In the genomic region with DNA sequence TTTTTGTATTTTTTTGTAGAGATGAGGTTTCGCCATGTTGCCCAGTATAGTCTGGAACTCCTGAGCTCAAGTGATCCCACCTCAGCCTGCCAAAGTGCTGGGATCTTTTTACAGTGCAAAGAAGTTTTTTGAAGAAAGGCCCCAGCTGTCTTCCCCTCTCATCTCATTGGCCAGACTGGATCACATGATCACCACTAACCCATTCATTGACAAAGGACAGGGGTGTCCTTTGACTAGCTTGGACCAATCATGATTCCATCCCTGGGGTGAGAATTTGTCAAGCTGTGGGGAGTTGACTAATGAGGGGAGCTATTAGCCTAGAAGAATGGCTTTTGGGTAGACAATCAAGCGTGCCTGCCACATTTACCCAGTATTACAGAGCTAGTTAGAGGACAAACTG, we compare ENCODE assay signal across 24 cellular contexts.
DNase-seq lines count a peak whose midpoint lies in the region; ATAC-seq, FAIRE-seq and TF ChIP-seq lines count a peak whose summit lies in the region.
"Had no signal": no experiment of that assay in that cellular context is flagged by ENCODE, and none has a peak within 500 bp of the region (broad histone marks: within the 10 kb centered on the region; RNA-seq: fewer than 3 reads in every experiment).

No MANE protein-coding gene starts in this region.

- no peak overlapping the region for H3K4me2 ChIP-seq in IMR-90 (ENCODE audit: low read depth, low read length)
- no peak overlapping the region for H3K4me2 ChIP-seq in K562 (ENCODE audit: insufficient read depth, low read length)
- no peak overlapping the region for H3K4me2 ChIP-seq in mesenchymal stem cell (ENCODE audit: low read length, poor library complexity, severe bottlenecking)
- H3K4me2 ChIP-seq: BLaER1 had no signal

- H2AFZ ChIP-seq in IMR-90 (replicated peaks; ENCODE audit: low read length, poor library complexity) (no peak overlapping the region), K562 (ENCODE audit: low read depth, low read length) (no peak overlapping the region), mesenchymal stem cell (ENCODE audit: low read depth, low read length) (peak overlapping the region; percentile 53)

- TF ChIP-seq CTCF in IMR-90 (conservative IDR thresholded peaks at IDR 0.05; ENCODE audit: low read depth, low read length) (no peak), K562 (IDR thresholded peaks at IDR 0.05 in 2 of 3, conservative IDR thresholded peaks at IDR 0.05 in 1 of 3; ENCODE audit: insufficient read depth in 2 of 3, low read depth in 1 of 3, low read length in 3 of 3) (no peak), GM13977 (IDR thresholded peaks at IDR 0.05; ENCODE audit: extremely low read depth, insufficient read depth, missing control alignments) (no peak)

- H2BK12ac ChIP-seq in mesenchymal stem cell (ENCODE audit: low read length in 2 of 2): no peak overlapping the region

- no peak overlapping the region for H3K4ac ChIP-seq in IMR-90 (ENCODE audit: low read depth, low read length)
- H3K4ac ChIP-seq in mesenchymal stem cell (ENCODE audit: low read depth in 1 of 2, low read length in 2 of 2): no peak overlapping the region

- TF ChIP-seq POLR2A in IMR-90 (IDR thresholded peaks at IDR 0.05; ENCODE audit: low read depth, low read length) (no peak), K562 (conservative IDR thresholded peaks at IDR 0.05) (no peak), GM12892 (IDR thresholded peaks at IDR 0.05; ENCODE audit: low read depth, low read length) (no peak)

- no peaks in the 10 kb centered on the region for H4K20me1 ChIP-seq in IMR-90 (ENCODE audit: insufficient read depth, low read length)
- no peaks in the 10 kb centered on the region for H4K20me1 ChIP-seq in K562 (replicated peaks; ENCODE audit: control insufficient read depth, insufficient read depth, low read length)
- H4K20me1 ChIP-seq: BLaER1 had no signal

- no peaks in the 10 kb centered on the region for H3K79me2 ChIP-seq in K562 (ENCODE audit: control insufficient read depth, insufficient read depth, low read length)

- ATAC-seq in IMR-90 (ENCODE audit: low read depth): no peak
- no peak for ATAC-seq in K562

- H4K91ac ChIP-seq in IMR-90 (ENCODE audit: insufficient read depth, low read depth, low read length): no peak overlapping the region
- no peak overlapping the region for H4K91ac ChIP-seq in mesenchymal stem cell (ENCODE audit: low read length)

- H3K9me3 ChIP-seq in IMR-90 (ENCODE audit: control insufficient read depth, insufficient read depth, low read length): no peaks in the 10 kb centered on the region
- no peaks in the 10 kb centered on the region; the same call in 1 of the 2 replicates for H3K9me3 ChIP-seq in K562 (replicated peaks; ENCODE audit: control insufficient read depth, insufficient read depth, low read depth, low read length)
- no peaks in the 10 kb centered on the region for H3K9me3 ChIP-seq in mesenchymal stem cell (ENCODE audit: control insufficient read depth, low read length)
- H3K9me3 ChIP-seq: BE2C, BLaER1, Caco-2 had no signal

- H3K79me1 ChIP-seq in IMR-90 (ENCODE audit: low read depth in 1 of 2, low read length in 2 of 2) (no peaks in the 10 kb centered on the region), mesenchymal stem cell (replicated peaks; ENCODE audit: low read length, poor library complexity, severe bottlenecking) (no peaks in the 10 kb centered on the region)

- no peak overlapping the region for H3K27ac ChIP-seq in IMR-90 (ENCODE audit: insufficient read depth, low read length)
- no peak overlapping the region for H3K27ac ChIP-seq in K562 (ENCODE audit: extremely low read depth, low read depth, low read length)
- no peak overlapping the region for H3K27ac ChIP-seq in mesenchymal stem cell (ENCODE audit: low read length, poor library complexity, severe bottlenecking)
- H3K27ac ChIP-seq: BLaER1 had no signal

- H3K14ac ChIP-seq in IMR-90 (replicated peaks; ENCODE audit: low read depth, low read length) (0 out of 2 replicates have a peak overlapping the region, but pooled peaks have one; percentile 33), mesenchymal stem cell (ENCODE audit: low read length in 2 of 2) (no peak overlapping the region)

- dilution Hi-C loops in IMR-90 (cut with HindIII; ENCODE audit: low sequenced_read_pairs, unreplicated experiment): no loop called here

- H3K18ac ChIP-seq in IMR-90 (ENCODE audit: low read depth, low read length) (peak overlapping the region; percentile 3; the same call in 1 of the 2 replicates), mesenchymal stem cell (ENCODE audit: low read depth in 1 of 2, low read length in 2 of 2) (no peak overlapping the region)

- intact Hi-C loops in IMR-90 (cut with micrococcal nuclease): no loop called here
- intact Hi-C loops in K562 (cut with micrococcal nuclease): no loop called here

- DNase-seq in IMR-90 (no peak), K562 (ENCODE audit: extremely low read depth in 1 of 4, low spot score in 3 of 4) (no peak), mesenchymal stem cell (no peak), COR-L47 (lab: John Stamatoyannopoulos, UW) (no peak), GM13977 (ENCODE audit: low spot score) (no peak), GM12892 (ENCODE audit: insufficient read length) (no peak), NCI-H69 (lab: John Stamatoyannopoulos, UW) (no peak)
- DNase-seq: 8988T; ACHN; BE2C; C1 segment of cervical spinal cord; Caco-2; Calu3; CD4-positive, alpha-beta memory T cell; CD4-positive, CD25-positive, alpha-beta regulatory T cell; CD8-positive, alpha-beta memory T cell; DMS79 treated with DMSO at 0.1 percent for 48 hours; GF-D8 had no signal

- CTCF ChIA-PET in IMR-90 (lab: Yijun Ruan, JAX): interaction anchor here (1.3 kb wide), 1 partner anchor 58 kb away, joined by 4 read pairs; no protein-coding TSS in a partner anchor
- CTCF ChIA-PET in K562 (lab: Yijun Ruan, JAX; ENCODE audit: low intra/inter-chr PET ratio): no interaction called here

- H3K4me3 ChIP-seq in IMR-90 (ENCODE audit: insufficient read depth, low read depth, low read length): no peak overlapping the region
- H3K4me3 ChIP-seq in K562: no peak overlapping the region
- no peak overlapping the region for H3K4me3 ChIP-seq in mesenchymal stem cell (ENCODE audit: insufficient read depth in 1 of 2, low read depth in 1 of 2, low read length in 2 of 2)
- H3K4me3 ChIP-seq: BLaER1 had no signal

- no peak for TF ChIP-seq EP300 in K562 (IDR thresholded peaks at IDR 0.05; ENCODE audit: low read length)

- BruUV-seq in IMR-90 (replicated peaks; lab: Mats Ljungman, UMichigan) (no TSS peak), K562 (replicated peaks; lab: Mats Ljungman, UMichigan) (no TSS peak)

- no peak overlapping the region for H3K56ac ChIP-seq in IMR-90 (ENCODE audit: extremely low read depth, insufficient read depth, low read length)

- H3K9ac ChIP-seq in IMR-90 (ENCODE audit: low read depth, low read length) (no peak overlapping the region), K562 (ENCODE audit: insufficient read depth in 1 of 2, low read depth in 2 of 2, low read length in 2 of 2) (no peak overlapping the region), mesenchymal stem cell (ENCODE audit: low read length) (no peak overlapping the region)
- H3K9ac ChIP-seq: BLaER1 had no signal

- H2AK5ac ChIP-seq in IMR-90 (ENCODE audit: low read depth, low read length) (no peak overlapping the region), mesenchymal stem cell (ENCODE audit: low read length, severe bottlenecking) (peak overlapping the region; percentile 38)

- H3K27me3 ChIP-seq in IMR-90 (ENCODE audit: control insufficient read depth, insufficient read depth, low read length) (no peaks in the 10 kb centered on the region), K562 (ENCODE audit: control insufficient read depth in 2 of 2, insufficient read depth in 2 of 2, low read length in 2 of 2) (no peaks in the 10 kb centered on the region), mesenchymal stem cell (ENCODE audit: control insufficient read depth in 1 of 2, insufficient read depth in 1 of 2, low read length in 2 of 2) (no peaks in the 10 kb centered on the region)
- H3K27me3 ChIP-seq: BE2C, BLaER1 had no signal

- H2BK5ac ChIP-seq in IMR-90 (ENCODE audit: low read depth, low read length, poor library complexity, severe bottlenecking) (no peak overlapping the region), mesenchymal stem cell (ENCODE audit: low read depth, low read length, poor library complexity, severe bottlenecking) (no peak overlapping the region)

- no peak overlapping the region for H2BK20ac ChIP-seq in IMR-90 (ENCODE audit: low read depth, low read length)

- TF ChIP-seq RAD21 in IMR-90 (IDR thresholded peaks at IDR 0.05; ENCODE audit: low read length) (no peak), K562 (CRISPR knock-in tag; conservative IDR thresholded peaks at IDR 0.05 in 1 of 2, IDR thresholded peaks at IDR 0.05 in 1 of 2) (no peak)

- H2BK15ac ChIP-seq in IMR-90 (ENCODE audit: low read depth, low read length): no peak overlapping the region
- no peak overlapping the region for H2BK15ac ChIP-seq in mesenchymal stem cell (ENCODE audit: low read depth, poor library complexity, severe bottlenecking)

- in situ Hi-C loops in IMR-90 (cut with MboI; ENCODE audit: low sequenced_read_pairs): no loop called here
- in situ Hi-C loops in K562 (cut with MboI): no loop called here
- in situ Hi-C loops in GM13977 (cut with MboI; ENCODE audit: low pct_unique_long_range_greater_than_20kb, low sequenced_read_pairs, unreplicated experiment): no loop called here

- H3K23ac ChIP-seq in IMR-90 (ENCODE audit: low read depth, low read length): no peak overlapping the region
- no peak overlapping the region for H3K23ac ChIP-seq in mesenchymal stem cell (ENCODE audit: low read length in 2 of 2)

- H2BK120ac ChIP-seq in IMR-90 (ENCODE audit: low read depth, low read length): no peak overlapping the region
- H2BK120ac ChIP-seq in mesenchymal stem cell (ENCODE audit: low read depth, low read length): no peak overlapping the region

- FAIRE-seq in K562 (lab: Jason Lieb, UNC) (no peak), GM12892 (lab: Jason Lieb, UNC) (no peak)
- FAIRE-seq: A204.1, D721Med, G401.6, GM12891, GM19239 had no signal

- H3K4me1 ChIP-seq in IMR-90 (ENCODE audit: control insufficient read depth, insufficient read depth, low read length) (peaks cover 9% of the 10 kb centered on the region), K562 (replicated peaks in 1 of 2; ENCODE audit: control insufficient read depth in 2 of 2, insufficient read depth in 2 of 2, low read length in 2 of 2) (no peaks in the 10 kb centered on the region), mesenchymal stem cell (ENCODE audit: control insufficient read depth, insufficient read depth, low read depth, low read length) (no peaks in the 10 kb centered on the region)
- H3K4me1 ChIP-seq: BE2C, BLaER1 had no signal

- WGBS in IMR-90 (ENCODE audit: extremely low coverage in 2 of 2, insufficient read length in 1 of 2), 2 experiments: no CpG with 5 or more reads among the region's 2 CpGs
- WGBS in K562 (ENCODE audit: insufficient coverage, low coverage, missing lambda C conversion rate): 0% methylated on average over 2 of the region's 2 CpGs
- 100% methylated on average over 1 of the region's 2 CpGs for WGBS in mesenchymal stem cell

- H3K36me3 ChIP-seq in IMR-90 (ENCODE audit: control insufficient read depth, insufficient read depth, low read length) (no peaks in the 10 kb centered on the region), K562 (ENCODE audit: control insufficient read depth, insufficient read depth, low read length) (no peaks in the 10 kb centered on the region), mesenchymal stem cell (ENCODE audit: control insufficient read depth in 1 of 2, insufficient read depth in 2 of 2, low read depth in 1 of 2, low read length in 2 of 2) (no peaks in the 10 kb centered on the region)
- H3K36me3 ChIP-seq: BE2C, BLaER1 had no signal

- H2AK9ac ChIP-seq in IMR-90 (replicated peaks; ENCODE audit: low read depth, low read length, poor library complexity): no peak overlapping the region

- H4K8ac ChIP-seq in IMR-90 (ENCODE audit: low read depth in 2 of 2, low read length in 2 of 2) (no peak overlapping the region), mesenchymal stem cell (ENCODE audit: low read length) (no peak overlapping the region)

- H4K5ac ChIP-seq in IMR-90 (ENCODE audit: low read depth, low read length): no peak overlapping the region

- POLR2A ChIA-PET in IMR-90 (lab: Charles Lee; ENCODE audit: unreplicated experiment): no interaction called here
- POLR2A ChIA-PET in K562 (lab: Yijun Ruan, JAX): interaction anchor here (0.7 kb wide), 1 partner anchor 877 kb away, joined by 3 read pairs; no protein-coding TSS in a partner anchor

- H3K9me1 ChIP-seq in IMR-90 (ENCODE audit: insufficient read depth, low read length) (peaks cover 5% of the 10 kb centered on the region; the same call in 1 of the 2 replicates), K562 (ENCODE audit: control insufficient read depth, insufficient read depth, low read length) (no peaks in the 10 kb centered on the region)
